ENCODE assay signal across 1 cellular context in genomic region chr18:79805926-79806487, GRCh38.
TF ChIP-seq lines count a peak whose summit lies in the region.

No MANE protein-coding gene starts in this region.

TF ChIP-seq in WTC11, 78 proteins besides CTCF, POLR2A, EP300 and RAD21 (continued from another document):
- TF ChIP-seq CDX4 (CRISPR knock-in tag; IDR thresholded peaks at IDR 0.05; ENCODE audit: borderline replicate concordance), result no peak
TF ChIP-seq in WTC11: peak in this region for 0.
